Comparison of ENCODE assay signal across 19 cellular contexts in the genomic region with DNA sequence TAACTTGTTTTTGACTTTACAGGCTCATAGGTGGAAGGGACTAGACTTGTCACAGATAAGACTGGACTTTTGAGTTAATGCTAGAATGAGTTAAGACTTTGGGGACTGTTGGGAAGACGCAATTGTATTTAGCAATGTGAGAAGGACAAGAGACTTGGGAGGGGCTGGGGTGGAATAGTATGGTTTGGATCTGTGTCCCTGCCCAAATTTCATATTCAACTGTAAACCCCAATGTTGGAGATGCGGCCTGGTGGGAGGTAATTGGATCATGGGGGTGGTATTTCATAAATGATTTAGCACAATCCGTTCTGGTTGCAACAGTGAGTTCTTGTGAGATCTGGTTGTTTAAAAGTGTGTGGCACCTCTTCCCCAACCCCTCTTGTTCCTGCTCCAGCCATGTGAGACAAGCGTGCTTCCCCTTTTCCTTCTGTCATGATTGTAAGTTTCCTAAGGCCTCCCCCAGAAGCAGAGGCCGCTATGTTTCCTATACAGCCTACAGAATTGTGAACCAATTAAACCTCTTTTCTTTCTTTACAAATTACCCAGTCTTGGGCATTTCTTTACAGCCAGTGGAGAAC. TPM values are rescaled to one million over a fixed set of nuclear protein-coding genes. Genes with fewer than 3 reads are reported as not detected.
A peak's percentile ranks its signal among the peaks of the same experiment; 100 is the strongest.
DNase-seq lines count a peak whose midpoint lies in the region; TF ChIP-seq lines count a peak whose summit lies in the region.
"Had no signal": no experiment of that assay in that cellular context is flagged by ENCODE, and none has a peak within 500 bp of the region (broad histone marks: within the 10 kb centered on the region; RNA-seq: fewer than 3 reads in every experiment).

No MANE protein-coding gene starts in this region.

- no peak overlapping the region for H3K4me3 ChIP-seq in BLaER1 treated with 17β-estradiol and CSF1 and Interleukin-3, amounts not matched to agents 10 nM and 100 nM
- no peak overlapping the region for H3K4me3 ChIP-seq in SK-N-SH (ENCODE audit: low read depth in 2 of 2, low read length in 1 of 2)
- H3K4me3 ChIP-seq in coronary artery, result no peak overlapping the region
- H3K4me3 ChIP-seq: dorsolateral prefrontal cortex, HAP-1, SJCRH30, suprapubic skin had no signal

- H3K36me3 ChIP-seq in BLaER1 treated with 17β-estradiol and CSF1 and Interleukin-3, amounts not matched to agents 10 nM and 100 nM, result peaks cover 47 to 89% (median 67%) of the 10 kb centered on the region in 11 experiments
- H3K36me3 ChIP-seq in SK-N-SH (replicated peaks in 1 of 2; ENCODE audit: control insufficient read depth in 1 of 2, insufficient read depth in 2 of 2, low read length in 1 of 2), result peaks cover 28 to 47% of the 10 kb centered on the region in 2 experiments

- H3F3A ChIP-seq in SK-N-SH (replicated peaks; ENCODE audit: insufficient read depth), result peaks cover 6% of the 10 kb centered on the region

- H3K9ac ChIP-seq in BLaER1 treated with 17β-estradiol and CSF1 and Interleukin-3, amounts not matched to agents 10 nM and 100 nM, result no peak overlapping the region
- no peak overlapping the region for H3K9ac ChIP-seq in SK-N-SH

- 95% methylated on average over 5 of the region's 5 CpGs for WGBS in SK-N-SH (ENCODE audit: low lambda C conversion rate)

- CTCF ChIA-PET in SK-N-SH (lab: Yijun Ruan, JAX), result interaction anchor here (0.5 kb wide), 1 partner anchor 9 kb away, joined by 3 read pairs; no protein-coding TSS in a partner anchor

- H3K9me3 ChIP-seq in BLaER1 treated with 17β-estradiol and CSF1 and Interleukin-3, amounts not matched to agents 10 nM and 100 nM (replicated peaks in 1 of 11), result 0 out of 22 replicates have a peak, but pooled peaks cover 0 to 3% (median 0%) of the 10 kb centered on the region in 11 experiments
- H3K9me3 ChIP-seq in SK-N-SH, result no peaks in the 10 kb centered on the region
- H3K9me3 ChIP-seq: HAP-1, SJCRH30, suprapubic skin had no signal

- H3K27me3 ChIP-seq in BLaER1 treated with 17β-estradiol and CSF1 and Interleukin-3, amounts not matched to agents 10 nM and 100 nM, result no peaks in the 10 kb centered on the region
- no peaks in the 10 kb centered on the region for H3K27me3 ChIP-seq in SK-N-SH (ENCODE audit: insufficient read depth)
- H3K27me3 ChIP-seq: dorsolateral prefrontal cortex, SJCRH30, suprapubic skin had no signal

- TF ChIP-seq RAD21 in SK-N-SH (IDR thresholded peaks at IDR 0.05; ENCODE audit: low read length), result no peak

- peaks cover 93% of the 10 kb centered on the region for H3K79me2 ChIP-seq in SK-N-SH (ENCODE audit: insufficient read depth)

- no peak for TF ChIP-seq EP300 in SK-N-SH (IDR thresholded peaks at IDR 0.05; ENCODE audit: borderline replicate concordance in 1 of 2, low read depth in 1 of 2, low read length in 1 of 2)

- no peak overlapping the region for H2AFZ ChIP-seq in SK-N-SH (ENCODE audit: low read depth)

- H3K9me2 ChIP-seq in SK-N-SH, result no peaks in the 10 kb centered on the region

- POLR2A ChIA-PET in SK-N-SH (lab: Yijun Ruan, JAX), result no interaction called here

- peaks cover 11 to 55% (median 29%) of the 10 kb centered on the region in 11 experiments; a peak in 19 of 22 replicates for H4K20me1 ChIP-seq in BLaER1 treated with 17β-estradiol and CSF1 and Interleukin-3, amounts not matched to agents 10 nM and 100 nM
- peaks cover 21% of the 10 kb centered on the region for H4K20me1 ChIP-seq in SK-N-SH (ENCODE audit: insufficient read depth)

- DNase-seq in Kasumi-1 (lab: John Stamatoyannopoulos, UW) (peak; percentile 28 to 48), SKM-1 treated with dmso at 0.1 percent for 144 hours (lab: John Stamatoyannopoulos, UW; ENCODE audit: unreplicated experiment) (peak; percentile 18), medulla oblongata (ENCODE audit: extremely low spot score) (peak; percentile 58), SK-N-SH (no peak), coronary artery (ENCODE audit: low spot score) (no peak), occipital lobe (lab: John Stamatoyannopoulos, UW) (no peak), midbrain (lab: John Stamatoyannopoulos, UW) (no peak)
- DNase-seq: activated CD4-positive, alpha-beta T cell treated with anti-CD3 and anti-CD28 coated beads, Interleukin-2, amount 50 U/mL, for 1 hour; Calu3; central memory CD4-positive, alpha-beta T cell; dorsolateral prefrontal cortex; NCI-H1436; retina; SJCRH30; stimulated activated CD4-positive, alpha-beta T cell treated with anti-CD3 and anti-CD28 coated beads, Interleukin-2, amount 100 ng/mL, for 48 hours; T-helper 9 cell had no signal

- peaks cover 7 to 17% (median 13%) of the 10 kb centered on the region in 10 experiments; a peak in 18 of 20 replicates for H3K4me1 ChIP-seq in BLaER1 treated with 17β-estradiol and CSF1 and Interleukin-3, amounts not matched to agents 10 nM and 100 nM
- H3K4me1 ChIP-seq in SK-N-SH (ENCODE audit: control insufficient read depth in 1 of 2, insufficient read depth in 2 of 2, low read depth in 1 of 2, low read length in 1 of 2), result peaks cover 4 to 19% of the 10 kb centered on the region in 2 experiments; a peak in 3 of 4 replicates

- H3K27ac ChIP-seq in BLaER1 treated with 17β-estradiol and CSF1 and Interleukin-3, amounts not matched to agents 10 nM and 100 nM, result peak overlapping the region in 5 of 11 experiments; percentile 1 to 38 (median 18); a peak in 6 of 22 replicates
- H3K27ac ChIP-seq in SK-N-SH (ENCODE audit: low read depth in 2 of 2, low read length in 1 of 2), result no peak overlapping the region
- H3K27ac ChIP-seq in coronary artery, result no peak overlapping the region
- H3K27ac ChIP-seq: SJCRH30, suprapubic skin had no signal

- H3K4me2 ChIP-seq in BLaER1 treated with 17β-estradiol and CSF1 and Interleukin-3, amounts not matched to agents 10 nM and 100 nM, result peak overlapping the region in 10 of 11 experiments; percentile 1 to 47 (median 30); a peak in 11 of 22 replicates
- no peak overlapping the region for H3K4me2 ChIP-seq in SK-N-SH

- no peak for TF ChIP-seq CTCF in SK-N-SH (IDR thresholded peaks at IDR 0.05)
- TF ChIP-seq CTCF in coronary artery (IDR thresholded peaks at IDR 0.05), result no peak

TF ChIP-seq in SK-N-SH, 30 proteins besides CTCF, POLR2A, EP300 and RAD21 (continues in another document):
- TF ChIP-seq, protein P1, sequence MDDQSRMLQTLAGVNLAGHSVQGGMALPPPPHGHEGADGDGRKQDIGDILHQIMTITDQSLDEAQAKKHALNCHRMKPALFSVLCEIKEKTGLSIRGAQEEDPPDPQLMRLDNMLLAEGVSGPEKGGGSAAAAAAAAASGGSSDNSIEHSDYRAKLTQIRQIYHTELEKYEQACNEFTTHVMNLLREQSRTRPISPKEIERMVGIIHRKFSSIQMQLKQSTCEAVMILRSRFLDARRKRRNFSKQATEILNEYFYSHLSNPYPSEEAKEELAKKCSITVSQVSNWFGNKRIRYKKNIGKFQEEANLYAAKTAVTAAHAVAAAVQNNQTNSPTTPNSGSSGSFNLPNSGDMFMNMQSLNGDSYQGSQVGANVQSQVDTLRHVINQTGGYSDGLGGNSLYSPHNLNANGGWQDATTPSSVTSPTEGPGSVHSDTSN (IDR thresholded peaks at IDR 0.05), result no peak
- TF ChIP-seq SMC3 (IDR thresholded peaks at IDR 0.05; ENCODE audit: low read depth, low read length) (no peak), NFIC (IDR thresholded peaks at IDR 0.05; ENCODE audit: borderline replicate concordance) (no peak), TEAD4 (IDR thresholded peaks at IDR 0.05; ENCODE audit: borderline replicate concordance, insufficient read depth) (no peak), FOSL2 (IDR thresholded peaks at IDR 0.05; ENCODE audit: borderline replicate concordance, low read depth) (no peak), YY1 (IDR thresholded peaks at IDR 0.05; ENCODE audit: low read depth) (no peak), MXI1 (IDR thresholded peaks at IDR 0.05; ENCODE audit: low read depth, low read length) (no peak), JUND (IDR thresholded peaks at IDR 0.05) (no peak), RFX5 (IDR thresholded peaks at IDR 0.05; ENCODE audit: low read length) (no peak)
- TF ChIP-seq, protein P2, sequence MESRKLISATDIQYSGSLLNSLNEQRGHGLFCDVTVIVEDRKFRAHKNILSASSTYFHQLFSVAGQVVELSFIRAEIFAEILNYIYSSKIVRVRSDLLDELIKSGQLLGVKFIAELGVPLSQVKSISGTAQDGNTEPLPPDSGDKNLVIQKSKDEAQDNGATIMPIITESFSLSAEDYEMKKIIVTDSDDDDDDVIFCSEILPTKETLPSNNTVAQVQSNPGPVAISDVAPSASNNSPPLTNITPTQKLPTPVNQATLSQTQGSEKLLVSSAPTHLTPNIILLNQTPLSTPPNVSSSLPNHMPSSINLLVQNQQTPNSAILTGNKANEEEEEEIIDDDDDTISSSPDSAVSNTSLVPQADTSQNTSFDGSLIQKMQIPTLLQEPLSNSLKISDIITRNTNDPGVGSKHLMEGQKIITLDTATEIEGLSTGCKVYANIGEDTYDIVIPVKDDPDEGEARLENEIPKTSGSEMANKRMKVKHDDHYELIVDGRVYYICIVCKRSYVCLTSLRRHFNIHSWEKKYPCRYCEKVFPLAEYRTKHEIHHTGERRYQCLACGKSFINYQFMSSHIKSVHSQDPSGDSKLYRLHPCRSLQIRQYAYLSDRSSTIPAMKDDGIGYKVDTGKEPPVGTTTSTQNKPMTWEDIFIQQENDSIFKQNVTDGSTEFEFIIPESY (IDR thresholded peaks at IDR 0.05; ENCODE audit: borderline replicate concordance, low read depth), result no peak

RNA-seq across cellular contexts. Expression of a gene that starts 22.6 kb away (rescaled TPM):
- polyA plus RNA-seq in SK-N-SH (2012; rRNA removed), result 29.5 and 32.1 TPM in 2 replicates
- polyA plus RNA-seq in SK-N-SH (2012; cell fraction: cytosol; rRNA removed), result 21.7 and 23.4 TPM in 2 replicates
- polyA plus RNA-seq in SK-N-SH (2012; cell fraction: nucleus; rRNA removed), result 53.3 and 54.4 TPM in 2 replicates
- 34.8 TPM for total RNA-seq in occipital lobe

Comparison
In these comparisons a context has a peak if more than half of its experiments do, and no peak if none do; other contexts are left out.
1. DNase-seq: peak in Kasumi-1 (2 of 2), SKM-1 treated with dmso at 0.1 percent for 144 hours (single experiment) and medulla oblongata (single experiment); none in SK-N-SH (single experiment), coronary artery (single experiment), occipital lobe (single experiment) and midbrain (single experiment).